Comparison of ENCODE assay signal across 1 cellular context in the genomic region with DNA sequence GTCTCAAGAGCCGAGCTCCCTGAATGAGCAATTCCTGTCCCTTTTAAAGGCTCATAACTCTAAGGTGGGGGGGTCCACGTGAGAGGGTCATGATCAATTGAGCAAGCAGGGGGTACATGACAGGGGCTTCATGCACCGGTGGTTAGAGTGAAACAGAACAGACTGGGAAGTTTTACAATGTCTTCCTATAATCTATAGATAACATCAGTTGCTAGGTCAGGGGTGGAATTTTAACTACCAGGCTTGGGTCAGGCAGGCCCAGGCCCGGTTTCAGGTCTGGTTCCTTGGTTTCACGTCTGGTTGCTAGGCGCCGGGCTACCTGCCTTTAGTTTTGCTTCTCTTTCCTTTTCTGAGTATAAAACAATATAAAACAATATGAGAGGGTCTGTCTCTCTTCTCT. TPM values are rescaled to one million over a fixed set of nuclear protein-coding genes. Genes with fewer than 3 reads are reported as not detected.
"Had no signal": no experiment of that assay in that cellular context is flagged by ENCODE, and none has a peak within 500 bp of the region (broad histone marks: within the 10 kb centered on the region; RNA-seq: fewer than 3 reads in every experiment).

No MANE protein-coding gene starts in this region.

RNA-seq across cellular contexts. Expression of a gene that starts 35.5 kb away (rescaled TPM):
- polyA plus RNA-seq: immature natural killer cell had no signal
